In the genomic region with DNA sequence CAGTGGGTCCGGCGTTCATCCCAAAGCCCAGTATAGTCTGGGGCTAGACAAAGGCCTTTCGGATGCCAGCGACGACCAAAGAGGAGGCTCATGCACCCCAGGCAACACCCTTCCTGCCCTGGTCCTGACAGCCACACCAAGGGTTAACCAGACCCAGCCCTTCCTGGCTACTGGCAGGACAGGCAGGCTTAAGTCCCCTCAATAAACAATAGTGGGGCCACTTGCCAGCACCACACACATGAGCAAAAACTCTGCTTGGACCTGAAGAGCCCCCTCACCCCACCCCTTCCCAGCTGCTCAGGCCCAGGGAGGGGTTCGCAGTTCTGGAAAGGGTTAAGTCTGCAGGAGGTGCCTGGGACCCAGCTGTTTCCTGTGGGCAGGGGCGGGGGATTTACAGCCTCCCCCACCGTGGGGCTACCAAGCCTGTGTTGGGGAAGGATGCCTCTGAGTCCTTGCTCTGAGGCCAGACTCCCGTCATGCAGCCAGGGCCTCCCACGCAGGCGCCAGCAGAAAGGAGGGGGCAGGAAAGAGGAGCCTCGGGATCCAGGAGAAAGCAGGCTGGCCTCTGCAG, we compare ENCODE assay signal across 9 cellular contexts. TPM values are rescaled to one million over a fixed set of nuclear protein-coding genes. Genes with fewer than 3 reads are reported as not detected.
A peak's percentile ranks its signal among the peaks of the same experiment; 100 is the strongest.
DNase-seq lines count a peak whose midpoint lies in the region; ATAC-seq and TF ChIP-seq lines count a peak whose summit lies in the region.
"Had no signal": no experiment of that assay in that cellular context is flagged by ENCODE, and none has a peak within 500 bp of the region (broad histone marks: within the 10 kb centered on the region; RNA-seq: fewer than 3 reads in every experiment).

No MANE protein-coding gene starts in this region.

- no peaks in the 10 kb centered on the region for H4K20me1 ChIP-seq in Karpas-422 (ENCODE audit: insufficient read depth, low read depth, low read length)

- no peak overlapping the region for H3K4me2 ChIP-seq in Karpas-422 (ENCODE audit: low read depth, low read length, poor library complexity, severe bottlenecking)

- no peaks in the 10 kb centered on the region for H3K9me2 ChIP-seq in Karpas-422 (replicated peaks; ENCODE audit: insufficient read depth, low read length)

- no peaks in the 10 kb centered on the region for H3K79me2 ChIP-seq in Karpas-422 (ENCODE audit: low read length)
- H3K79me2 ChIP-seq: parathyroid adenoma had no signal

- H3K27me3 ChIP-seq in AG04450 (ENCODE audit: control insufficient read depth, insufficient read depth, low read length): no peaks in the 10 kb centered on the region
- H3K27me3 ChIP-seq in Karpas-422 (ENCODE audit: low read length): no peaks in the 10 kb centered on the region
- no peaks in the 10 kb centered on the region for H3K27me3 ChIP-seq in colonic mucosa

- H3K9me3 ChIP-seq in AG04450 (ENCODE audit: control insufficient read depth, insufficient read depth, low read length) (no peaks in the 10 kb centered on the region), Karpas-422 (ENCODE audit: low read length) (no peaks in the 10 kb centered on the region), colonic mucosa (no peaks in the 10 kb centered on the region)

- peak overlapping the region; percentile 65 for H3K27ac ChIP-seq in AG04450 (ENCODE audit: low read depth, low read length)
- H3K27ac ChIP-seq in Karpas-422 (ENCODE audit: low read length): no peak overlapping the region
- H3K27ac ChIP-seq in colonic mucosa: peak overlapping the region; percentile 4
- H3K27ac ChIP-seq: parathyroid adenoma had no signal

- intact Hi-C loops in colonic mucosa (cut with DNase I): no loop called here

- ATAC-seq in GM21360 (IDR thresholded peaks at IDR 0.05; ENCODE audit: unreplicated experiment) (no peak), GM19324 (IDR thresholded peaks at IDR 0.05; ENCODE audit: low FRiP score, unreplicated experiment) (no peak)

- CTCF ChIA-PET in AG04450 (lab: Charles Lee): interaction anchor here (0.6 to 8.1 kb wide), 3 partner anchors 15 to 104 kb away, joined by 5 to 111 read pairs (median 67); no protein-coding TSS in a partner anchor

- POLR2A ChIA-PET in AG04450 (lab: Yijun Ruan, JAX): interaction anchor here (1.0 to 2.3 kb wide), 2 partner anchors 11 to 19 kb away, joined by 10 to 14 read pairs; partner anchors contain the start of gene PHLDA3

- H3K4me1 ChIP-seq in Karpas-422 (ENCODE audit: low read length) (peaks cover 43% of the 10 kb centered on the region), colonic mucosa (no peaks in the 10 kb centered on the region)
- H3K4me1 ChIP-seq: parathyroid adenoma had no signal

- TF ChIP-seq CTCF in AG04450 (IDR thresholded peaks at IDR 0.05; ENCODE audit: low read depth, low read length): no peak
- no peak for TF ChIP-seq CTCF in colonic mucosa (IDR thresholded peaks at IDR 0.05)

- DNase-seq in AG04450 (ENCODE audit: low read depth, low spot score) (peak; percentile 59), Karpas-422 (no peak), colonic mucosa (no peak), midbrain (lab: John Stamatoyannopoulos, UW) (peak; percentile 70), DMS53 treated with DMSO at 0.1 percent for 48 hours (lab: John Stamatoyannopoulos, UW; ENCODE audit: unreplicated experiment) (no peak), NCI-H2196 treated with DMSO at 0.1 percent for 48 hours (lab: John Stamatoyannopoulos, UW; ENCODE audit: unreplicated experiment) (no peak)

- no peak overlapping the region; the same call in 1 of the 2 replicates for H2AFZ ChIP-seq in Karpas-422 (ENCODE audit: low read length)
- H2AFZ ChIP-seq: parathyroid adenoma had no signal

- H3K36me3 ChIP-seq in Karpas-422 (ENCODE audit: insufficient read depth, low read length): no peaks in the 10 kb centered on the region; the same call in 1 of the 2 replicates
- no peaks in the 10 kb centered on the region for H3K36me3 ChIP-seq in colonic mucosa

- H3K4me3 ChIP-seq in AG04450 (ENCODE audit: low read depth, low read length) (no peak overlapping the region), Karpas-422 (ENCODE audit: low read length) (no peak overlapping the region), colonic mucosa (no peak overlapping the region)

- H3K9ac ChIP-seq in Karpas-422 (ENCODE audit: low read length): peak overlapping the region; percentile 39
- H3K9ac ChIP-seq in colonic mucosa (ENCODE audit: low read depth in 2 of 2, low read length in 2 of 2): peak overlapping the region in 1 of 2 donors; percentile 1
- H3K9ac ChIP-seq: parathyroid adenoma had no signal

RNA-seq across cellular contexts. Expression of gene PHLDA3, which starts 18.2 kb away (rescaled TPM):
- 58.9 and 73.9 TPM in 2 replicates for polyA plus RNA-seq in AG04450 (2011; rRNA removed)
- polyA minus RNA-seq in AG04450 (2011; rRNA and poly(A)+ RNA removed): 31.5 and 42.8 TPM in 2 replicates
- not detected in 2 replicates for total RNA-seq in Karpas-422 (2014; rRNA removed; shearing (Covaris generic); ENCODE audit: low replicate concordance)
- total RNA-seq in colonic mucosa: 10 to 100 TPM; 13.1 to 21.2 TPM

RNA-seq across cellular contexts. Expression of gene TNNI1, which starts 29.3 kb away (rescaled TPM):
- polyA plus RNA-seq in AG04450 (2011; rRNA removed): not detected in 2 replicates
- polyA minus RNA-seq in AG04450 (2011; rRNA and poly(A)+ RNA removed): not detected in 2 replicates
- total RNA-seq in Karpas-422 (2014; rRNA removed; shearing (Covaris generic); ENCODE audit: low replicate concordance): 333 and 375 TPM in 2 replicates
- total RNA-seq in colonic mucosa: not detected

RNA-seq across cellular contexts. Expression of gene LAD1, which starts 51.7 kb away (rescaled TPM):
- 0.04 and 0.09 TPM in 2 replicates for polyA plus RNA-seq in AG04450 (2011; rRNA removed)
- polyA minus RNA-seq in AG04450 (2011; rRNA and poly(A)+ RNA removed): 1.00 TPM in 1 of 2 replicates, not detected in the other
- 0.76 and 1.2 TPM in 2 replicates for total RNA-seq in Karpas-422 (2014; rRNA removed; shearing (Covaris generic); ENCODE audit: low replicate concordance)
- 100 to 1,000 TPM; 160 to 280 TPM for total RNA-seq in colonic mucosa

RNA-seq across cellular contexts. Expression of gene CSRP1, which starts 56.1 kb away (rescaled TPM):
- 641 and 730 TPM in 2 replicates for polyA plus RNA-seq in AG04450 (2011; rRNA removed)
- polyA minus RNA-seq in AG04450 (2011; rRNA and poly(A)+ RNA removed): 568 and 749 TPM in 2 replicates
- 39.8 and 51.8 TPM in 2 replicates for total RNA-seq in Karpas-422 (2014; rRNA removed; shearing (Covaris generic); ENCODE audit: low replicate concordance)
- total RNA-seq in colonic mucosa: 100 to 1,000 TPM; 186 to 376 TPM

Comparison
In these comparisons a context has a peak if more than half of its experiments do, and no peak if none do; other contexts are left out.
1. DNase-seq: peak in AG04450 (single experiment) and midbrain (single experiment); none in Karpas-422 (single experiment), colonic mucosa (single experiment), DMS53 treated with DMSO at 0.1 percent for 48 hours (single experiment) and NCI-H2196 treated with DMSO at 0.1 percent for 48 hours (single experiment).
2. RNA of gene PHLDA3, which starts 18.2 kb away (total RNA-seq): 13.1 to 21.2 TPM in colonic mucosa; not detected in Karpas-422; every median in the first group is over 10 times any median in the second.
3. RNA of gene TNNI1, which starts 29.3 kb away (total RNA-seq): 333 to 375 TPM in Karpas-422; not detected in colonic mucosa; every median in the first group is over 100 times any median in the second.
4. RNA of gene LAD1, which starts 51.7 kb away (total RNA-seq): 160 to 280 TPM in colonic mucosa; 0.76 to 1.2 TPM in Karpas-422; every median in the first group is over 10 times any median in the second.